ENCODE assay signal across 21 cellular contexts in the genomic region with DNA sequence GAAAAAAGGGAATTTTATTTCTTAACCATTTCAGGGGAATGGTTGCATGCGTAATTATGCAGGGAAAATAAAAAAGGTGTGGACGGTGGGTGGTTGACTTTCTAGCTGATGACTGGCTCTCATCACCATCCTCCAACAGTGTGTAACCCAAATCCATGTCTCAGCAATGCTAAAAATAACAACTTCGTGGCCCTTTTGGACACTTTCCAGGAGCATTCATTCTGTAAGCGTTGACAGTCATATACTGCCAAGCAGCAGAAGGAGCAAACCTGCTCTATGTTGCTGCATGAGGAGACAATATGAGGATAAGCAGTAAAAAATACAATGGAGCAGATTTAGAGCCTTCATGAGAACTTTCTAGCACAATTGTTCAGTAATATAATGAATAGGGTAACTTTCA.
A peak's percentile ranks its signal among the peaks of the same experiment; 100 is the strongest.
DNase-seq lines count a peak whose midpoint lies in the region; ATAC-seq and TF ChIP-seq lines count a peak whose summit lies in the region.
"Had no signal": no experiment of that assay in that cellular context is flagged by ENCODE, and none has a peak within 500 bp of the region (broad histone marks: within the 10 kb centered on the region; RNA-seq: fewer than 3 reads in every experiment).

No MANE protein-coding gene starts in this region.

- H3K9ac ChIP-seq in subcutaneous abdominal adipose tissue (ENCODE audit: low read length in 5 of 5), result no peak overlapping the region

- H3K27ac ChIP-seq in subcutaneous abdominal adipose tissue (ENCODE audit: low read depth, low read length), result peak overlapping the region; percentile 57
- no peak overlapping the region for H3K27ac ChIP-seq in effector memory CD4-positive, alpha-beta T cell (ENCODE audit: insufficient read depth, low read length, poor library complexity, severe bottlenecking)
- H3K27ac ChIP-seq: gastroesophageal sphincter, WERI-Rb-1 had no signal

- TF ChIP-seq CTCF in choroid plexus epithelial cell (conservative IDR thresholded peaks at IDR 0.05; ENCODE audit: low read depth, low read length) (no peak), BE2C (IDR thresholded peaks at IDR 0.05; ENCODE audit: low read depth, low read length) (no peak), mucosa of descending colon (IDR thresholded peaks at IDR 0.05) (no peak)

- H3K27me3 ChIP-seq in subcutaneous abdominal adipose tissue (ENCODE audit: control insufficient read depth in 5 of 5, insufficient read depth in 4 of 5, low read length in 5 of 5) (no peaks in the 10 kb centered on the region), BE2C (peaks cover 63% of the 10 kb centered on the region)
- H3K27me3 ChIP-seq in effector memory CD4-positive, alpha-beta T cell (replicated peaks; ENCODE audit: control insufficient read depth, insufficient read depth, low read length, poor library complexity, severe bottlenecking), result no peaks in the 10 kb centered on the region

- ATAC-seq in mucosa of descending colon, result no peak
- ATAC-seq: gastroesophageal sphincter; left lobe of liver; stimulated activated effector memory CD8-positive, alpha-beta T cell treated with anti-CD3 and anti-CD28 coated beads, Interleukin-12 subunit alpha, Interleukin-12 subunit beta, amount 100 ng/mL, for 72 hours had no signal

- intact Hi-C loops in mucosa of descending colon (cut with DNase I, micrococcal nuclease), result no loop called here

- peaks cover 0 to 42% (median 15%) of the 10 kb centered on the region in 5 donors for H3K4me1 ChIP-seq in subcutaneous abdominal adipose tissue (ENCODE audit: control insufficient read depth in 5 of 5, insufficient read depth in 5 of 5, low read length in 5 of 5)
- no peaks in the 10 kb centered on the region for H3K4me1 ChIP-seq in effector memory CD4-positive, alpha-beta T cell (ENCODE audit: control insufficient read depth, insufficient read depth, low read length, poor library complexity, severe bottlenecking)
- H3K4me1 ChIP-seq in BE2C, result no peaks in the 10 kb centered on the region
- no peaks in the 10 kb centered on the region for H3K4me1 ChIP-seq in mucosa of descending colon (ENCODE audit: low read depth)
- H3K4me1 ChIP-seq: gastroesophageal sphincter had no signal

- no peaks in the 10 kb centered on the region for H3K36me3 ChIP-seq in subcutaneous abdominal adipose tissue (ENCODE audit: control insufficient read depth in 5 of 5, insufficient read depth in 5 of 5, low read length in 5 of 5)
- no peaks in the 10 kb centered on the region for H3K36me3 ChIP-seq in effector memory CD4-positive, alpha-beta T cell (ENCODE audit: control insufficient read depth, insufficient read depth, low read length)
- H3K36me3 ChIP-seq in BE2C, result no peaks in the 10 kb centered on the region
- no peaks in the 10 kb centered on the region for H3K36me3 ChIP-seq in mucosa of descending colon (ENCODE audit: low read depth)
- H3K36me3 ChIP-seq: gastroesophageal sphincter, WERI-Rb-1 had no signal

- H3K9me3 ChIP-seq in subcutaneous abdominal adipose tissue (ENCODE audit: control insufficient read depth in 5 of 5, low read length in 5 of 5) (no peaks in the 10 kb centered on the region), BE2C (no peaks in the 10 kb centered on the region), mucosa of descending colon (no peaks in the 10 kb centered on the region)
- H3K9me3 ChIP-seq in effector memory CD4-positive, alpha-beta T cell (ENCODE audit: control insufficient read depth, low read length), result no peaks in the 10 kb centered on the region
- H3K9me3 ChIP-seq: gastroesophageal sphincter had no signal

- DNase-seq in SHP77 (lab: John Stamatoyannopoulos, UW), result peak; percentile 3
- DNase-seq in SHP77 treated with DMSO at 0.1 percent for 48 hours (lab: John Stamatoyannopoulos, UW), result no peak
- DNase-seq in NCI-H2029 treated with DMSO at 0.1 percent for 48 hours (lab: John Stamatoyannopoulos, UW), result peak; percentile 42
- DNase-seq in choroid plexus epithelial cell (ENCODE audit: low read depth), result peak; percentile 10
- DNase-seq in effector memory CD4-positive, alpha-beta T cell, result no peak
- DNase-seq in BE2C, result no peak
- DNase-seq in mucosa of descending colon, result no peak
- DNase-seq: activated CD4-positive, alpha-beta memory T cell treated with anti-CD3 and anti-CD28 coated beads for 36 hours; activated naive CD4-positive, alpha-beta T cell treated with Interleukin-2 at 50 U/mL for 16 hours; anterior cingulate cortex; cortex of kidney; DND-41; MV-4-11; NCI-H2107; nucleus accumbens; stimulated activated CD4-positive, alpha-beta T cell treated with anti-CD3 and anti-CD28 coated beads, Interleukin-15, amount 100 ng/mL, for 24 hours; WERI-Rb-1 had no signal

- H3K4me3 ChIP-seq in choroid plexus epithelial cell (ENCODE audit: low read depth, low read length), result no peak overlapping the region
- peak overlapping the region in 1 of 5 donors; percentile 7 for H3K4me3 ChIP-seq in subcutaneous abdominal adipose tissue (ENCODE audit: low read depth in 1 of 5, low read length in 5 of 5)
- H3K4me3 ChIP-seq in effector memory CD4-positive, alpha-beta T cell (ENCODE audit: insufficient read depth, low read depth, low read length, poor library complexity, severe bottlenecking), result no peak overlapping the region
- no peak overlapping the region for H3K4me3 ChIP-seq in BE2C (ENCODE audit: low read depth, low read length)
- H3K4me3 ChIP-seq in mucosa of descending colon, result no peak overlapping the region
- H3K4me3 ChIP-seq: gastroesophageal sphincter had no signal

Comparison
In these comparisons a context has a peak if more than half of its experiments do, and no peak if none do; other contexts are left out.
1. DNase-seq: peak in SHP77 (2 of 2), NCI-H2029 treated with DMSO at 0.1 percent for 48 hours (single experiment) and choroid plexus epithelial cell (single experiment); none in SHP77 treated with DMSO at 0.1 percent for 48 hours (single experiment), effector memory CD4-positive, alpha-beta T cell (0 of 3), BE2C (single experiment) and mucosa of descending colon (0 of 3).